8 cellular contexts compared by ENCODE assay signal in the genomic region with DNA sequence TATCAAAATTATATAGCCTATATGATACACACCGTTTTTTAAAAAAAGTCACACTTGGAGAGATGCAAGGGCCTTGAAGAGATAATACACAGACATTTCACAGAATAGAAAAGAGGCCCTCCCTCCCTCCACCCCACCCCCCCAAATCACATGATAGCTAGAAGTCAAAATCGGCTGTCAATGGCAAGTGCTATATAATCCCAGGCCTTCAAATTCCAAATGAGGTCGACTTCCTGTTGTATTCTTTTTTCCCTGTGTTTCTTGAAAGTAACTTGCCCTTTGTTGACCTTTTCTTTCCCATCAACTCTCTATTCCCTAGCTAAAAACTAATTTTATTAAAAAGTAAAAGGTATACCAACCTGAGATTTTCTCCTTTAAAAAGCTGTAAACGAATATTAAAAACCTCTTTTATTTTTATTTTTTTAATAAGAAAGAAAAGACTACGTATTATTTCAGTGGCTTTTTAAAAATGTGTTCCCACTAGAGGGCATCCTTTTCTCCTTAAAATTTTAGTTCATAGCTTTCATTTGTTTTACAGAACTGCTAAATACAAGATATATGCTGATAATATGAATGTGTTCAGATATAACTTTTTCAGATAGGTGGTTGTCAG. TPM values are rescaled to one million over a fixed set of nuclear protein-coding genes. Genes with fewer than 3 reads are reported as not detected.
A peak's percentile ranks its signal among the peaks of the same experiment; 100 is the strongest.
DNase-seq lines count a peak whose midpoint lies in the region; ATAC-seq, FAIRE-seq and TF ChIP-seq lines count a peak whose summit lies in the region.

No MANE protein-coding gene starts in this region.

- H3K56ac ChIP-seq in H9 (ENCODE audit: insufficient read length, low read depth, low read length), result no peak overlapping the region

- no peaks in the 10 kb centered on the region for H4K20me1 ChIP-seq in H9 (ENCODE audit: control insufficient read depth, insufficient read depth, insufficient read length)

- H2BK5ac ChIP-seq in H9 (ENCODE audit: insufficient read length, low read length), result no peak overlapping the region

- H3K9ac ChIP-seq in H9 (ENCODE audit: extremely low read depth, insufficient read length, low read length), result no peak overlapping the region
- H3K9ac ChIP-seq in kidney (ENCODE audit: low read length in 2 of 2), result no peak overlapping the region

- no peaks in the 10 kb centered on the region for H3K9me3 ChIP-seq in H9 (ENCODE audit: control insufficient read depth, low read depth, low read length)
- no peaks in the 10 kb centered on the region for H3K9me3 ChIP-seq in kidney (ENCODE audit: control insufficient read depth in 1 of 2, low read length in 2 of 2)
- H3K9me3 ChIP-seq in sigmoid colon, result no peaks in the 10 kb centered on the region
- H3K9me3 ChIP-seq in spleen, result no peaks in the 10 kb centered on the region

- no peak overlapping the region for H4K91ac ChIP-seq in H9 (ENCODE audit: insufficient read length, low read depth, low read length)

- no peak for TF ChIP-seq EP300 in sigmoid colon (IDR thresholded peaks at IDR 0.05)

- H2BK20ac ChIP-seq in H9 (ENCODE audit: low read depth, low read length, poor library complexity, severe bottlenecking), result no peak overlapping the region

- no peak overlapping the region for H3K14ac ChIP-seq in H9 (ENCODE audit: insufficient read depth, low read length)

- peaks cover 8 to 17% (median 11%) of the 10 kb centered on the region in 3 experiments; a peak in 6 of 7 replicates for H3K36me3 Mint-ChIP-seq in H9 (ENCODE audit: insufficient read depth in 1 of 3, low read depth in 3 of 3)

- no peak overlapping the region for H2BK15ac ChIP-seq in H9 (ENCODE audit: low read depth, low read length)

- H3K27me3 Mint-ChIP-seq in H9 (ENCODE audit: low read depth), result no peaks in the 10 kb centered on the region

- intact Hi-C loops in kidney (cut with DNase I), result no loop called here
- intact Hi-C loops in sigmoid colon (cut with DNase I), result no loop called here
- intact Hi-C loops in spleen (cut with DNase I; ENCODE audit: low total_unique reads), result no loop called here

- H3K4me3 Mint-ChIP-seq in H9, result no peak overlapping the region

- H3K27ac ChIP-seq in H9 (ENCODE audit: insufficient read length, low read depth, low read length) (no peak overlapping the region), kidney (ENCODE audit: low read depth in 2 of 2, low read length in 2 of 2) (no peak overlapping the region), sigmoid colon (no peak overlapping the region), spleen (peak overlapping the region in 3 of 8 donors; percentile 9 to 11 (median 9))

- FAIRE-seq in kidney (lab: Jason Lieb, UNC), result peak; percentile 85

- no peak overlapping the region for H4K5ac ChIP-seq in H9 (ENCODE audit: insufficient read length, low read depth, low read length)

- no peak overlapping the region for H4K8ac ChIP-seq in H9 (replicated peaks; ENCODE audit: insufficient read length, low read depth, low read length)

- no peaks in the 10 kb centered on the region for H3K23me2 ChIP-seq in H9 (ENCODE audit: insufficient read length, low read depth, low read length, poor library complexity, severe bottlenecking)

- no peak for ATAC-seq in GM21576 (IDR thresholded peaks at IDR 0.05; ENCODE audit: unreplicated experiment)

- no peak overlapping the region for H3K23ac ChIP-seq in H9 (ENCODE audit: insufficient read length, low read depth, low read length)

- no peak overlapping the region for H2AFZ ChIP-seq in H9 (ENCODE audit: low read length)

- H3K4me3 ChIP-seq in WI38 (ENCODE audit: low read depth, low read length) (no peak overlapping the region), kidney (ENCODE audit: low read length in 2 of 2) (no peak overlapping the region), sigmoid colon (no peak overlapping the region), spleen (no peak overlapping the region)

- H3K4me1 Mint-ChIP-seq in H9, result peaks cover 34 to 35% of the 10 kb centered on the region in 2 experiments

- H3K27me3 ChIP-seq in H9 (ENCODE audit: insufficient read depth, low read length), result no peaks in the 10 kb centered on the region
- no peaks in the 10 kb centered on the region for H3K27me3 ChIP-seq in sigmoid colon
- no peaks in the 10 kb centered on the region for H3K27me3 ChIP-seq in spleen (replicated peaks in 1 of 7)

- H2AK5ac ChIP-seq in H9 (ENCODE audit: insufficient read length, low read length), result no peak overlapping the region

- TF ChIP-seq CTCF in H9 (conservative IDR thresholded peaks at IDR 0.05) (peak; percentile 68), WI38 (IDR thresholded peaks at IDR 0.05; ENCODE audit: low read depth, low read length) (peak; percentile 14; the same call in 1 of the 2 replicates), kidney (IDR thresholded peaks at IDR 0.05; ENCODE audit: borderline replicate concordance, extremely low read depth, insufficient read depth) (peak; percentile 19), sigmoid colon (IDR thresholded peaks at IDR 0.05) (peak in 2 of 4 experiments; percentile 13 to 34), spleen (IDR thresholded peaks at IDR 0.05 in 8 of 11, conservative IDR thresholded peaks at IDR 0.05 in 3 of 11) (peak in 5 of 11 experiments; percentile 14 to 36 (median 21))

- no peak overlapping the region for H3K4ac ChIP-seq in H9 (ENCODE audit: low read depth, low read length)

- H2BK120ac ChIP-seq in H9 (ENCODE audit: low read depth, low read length, poor library complexity, severe bottlenecking), result no peak overlapping the region

- no peaks in the 10 kb centered on the region for H3K4me1 ChIP-seq in H9 (ENCODE audit: insufficient read depth, low read length)
- peaks cover 0 to 8% of the 10 kb centered on the region in 2 donors for H3K4me1 ChIP-seq in kidney (ENCODE audit: control insufficient read depth in 1 of 2, insufficient read depth in 1 of 2, low read depth in 1 of 2, low read length in 2 of 2)
- H3K4me1 ChIP-seq in sigmoid colon, result peaks cover 0 to 53% (median 45%) of the 10 kb centered on the region in 4 donors
- H3K4me1 ChIP-seq in spleen, result peaks cover 27 to 82% (median 61%) of the 10 kb centered on the region in 6 donors

- no peak overlapping the region for H3T11ph ChIP-seq in H9 (ENCODE audit: low read length)

- H3K36me3 ChIP-seq in kidney (ENCODE audit: control insufficient read depth in 1 of 2, insufficient read depth in 2 of 2, low read length in 2 of 2), result no peaks in the 10 kb centered on the region
- H3K36me3 ChIP-seq in sigmoid colon, result no peaks in the 10 kb centered on the region
- H3K36me3 ChIP-seq in spleen, result peaks cover 0 to 7% (median 0%) of the 10 kb centered on the region in 6 donors

- peaks cover 10% of the 10 kb centered on the region for H3K79me1 ChIP-seq in H9 (ENCODE audit: insufficient read depth, low read depth, low read length, poor library complexity, severe bottlenecking)

- no peak overlapping the region for H3K4me2 ChIP-seq in H9 (ENCODE audit: insufficient read depth, insufficient read length, low read length)

- no peak overlapping the region for H2BK12ac ChIP-seq in H9 (ENCODE audit: insufficient read length, low read depth, low read length)

- H3K9me3 Mint-ChIP-seq in H9, result peaks cover 0 to 3% of the 10 kb centered on the region in 2 experiments; a peak in 1 of 5 replicates

- no peak for TF ChIP-seq POLR2A in sigmoid colon (IDR thresholded peaks at IDR 0.05)
- no peak for TF ChIP-seq POLR2A in spleen (IDR thresholded peaks at IDR 0.05)

- WGBS in H9 (ENCODE audit: extremely low coverage, insufficient read length, low lambda C conversion rate), result no CpG with 5 or more reads among the region's 5 CpGs
- WGBS in sigmoid colon, 2 donors, result 12 to 29% methylated on average over 5 of the region's 5 CpGs
- 25 to 32% (median 26%) methylated on average over 5 of the region's 5 CpGs for WGBS in spleen, 5 donors

- H3K18ac ChIP-seq in H9 (ENCODE audit: insufficient read length, low read depth, low read length), result no peak overlapping the region

- H3K27ac Mint-ChIP-seq in H9, result peak overlapping the region in 2 of 3 experiments; percentile 71 to 76; a peak in 4 of 7 replicates

- H3K79me2 ChIP-seq in H9 (ENCODE audit: insufficient read depth, low read length), result peaks cover 25% of the 10 kb centered on the region

- DNase-seq in AML-193 (lab: John Stamatoyannopoulos, UW) (peak; percentile 13 to 24), H9 (no peak), kidney (no peak), sigmoid colon (no peak), spleen (no peak), GDM1 (lab: John Stamatoyannopoulos, UW) (no peak)

RNA-seq across cellular contexts. Expression of a gene that starts 46.6 kb away (rescaled TPM):
- total RNA-seq in H9 (2021), result 110 and 113 TPM in 2 replicates
- 64.3 TPM for total RNA-seq in kidney
- 21.0 TPM for polyA plus RNA-seq in kidney (ENCODE audit: insufficient read depth, low read depth, low replicate concordance)
- 10 to 100 TPM; 35.7 to 64.5 (median 39.6) TPM for total RNA-seq in sigmoid colon
- 10 to 100 TPM; 44.6 to 73.1 (median 64.3) TPM for polyA plus RNA-seq in sigmoid colon
- 10 to 100 TPM; 34.2 to 68.1 (median 63.3) TPM for total RNA-seq in spleen
- 10 to 100 TPM; 15.9 to 26.4 (median 24.3) TPM for polyA plus RNA-seq in spleen

Comparison
In these comparisons a context has a peak if more than half of its experiments do, and no peak if none do; other contexts are left out.
1. DNase-seq: peak in AML-193 (2 of 2); none in H9 (single experiment), kidney (single experiment), sigmoid colon (single experiment), spleen (single experiment) and GDM1 (single experiment).